28 cellular contexts compared by ENCODE assay signal in genomic region chr2:134570676-134571075, GRCh38.
DNase-seq lines count a peak whose midpoint lies in the region; ATAC-seq lines count a peak whose summit lies in the region.
"Had no signal": no experiment of that assay in that cellular context is flagged by ENCODE, and none has a peak within 500 bp of the region (broad histone marks: within the 10 kb centered on the region; RNA-seq: fewer than 3 reads in every experiment).

No MANE protein-coding gene starts in this region.

- no peak overlapping the region for H3K4me3 Mint-ChIP-seq in naive thymus-derived CD8-positive, alpha-beta T cell
- H3K4me3 Mint-ChIP-seq: activated CD8-positive, alpha-beta T cell treated with anti-CD3 and anti-CD28 coated beads for 36 hours; activated naive CD4-positive, alpha-beta T cell treated with anti-CD3 and anti-CD28 coated beads for 36 hours; activated T-helper 1 cell treated with anti-CD3 and anti-CD28 coated beads, Interleukin-12 subunit alpha, Interleukin-12 subunit beta, Interleukin-2, Interleukin-4 antibody, amounts not matched to agents 30 ng/mL and 10 ng/mL and 1 ng/mL, durations not matched to agents 14 hours and 24 hours and 36 hours; CD4-positive, alpha-beta memory T cell; endodermal cell; T-helper 17 cell had no signal

- ATAC-seq in GM18867 (IDR thresholded peaks at IDR 0.05; ENCODE audit: unreplicated experiment) (peak; percentile 53), HG02885 (IDR thresholded peaks at IDR 0.05; ENCODE audit: poor library complexity, unreplicated experiment) (peak; percentile 89)
- no peak for ATAC-seq in naive thymus-derived CD8-positive, alpha-beta T cell
- ATAC-seq: activated CD8-positive, alpha-beta T cell treated with anti-CD3 and anti-CD28 coated beads for 36 hours; left ventricle myocardium superior; right lobe of liver; SK-N-SH treated with all-trans-retinoic acid at 6 μM for 48 hours; T-helper 17 cell had no signal

- H3K36me3 Mint-ChIP-seq in naive thymus-derived CD8-positive, alpha-beta T cell = no peaks in the 10 kb centered on the region
- H3K36me3 Mint-ChIP-seq: CD4-positive, alpha-beta memory T cell had no signal

- no peaks in the 10 kb centered on the region for H3K4me1 Mint-ChIP-seq in naive thymus-derived CD8-positive, alpha-beta T cell
- H3K4me1 Mint-ChIP-seq: CD4-positive, alpha-beta memory T cell; endodermal cell had no signal

- H3K27me3 Mint-ChIP-seq in naive thymus-derived CD8-positive, alpha-beta T cell = peaks cover 2 to 14% (median 3%) of the 10 kb centered on the region in 5 donors

- POLR2A ChIA-PET in naive thymus-derived CD8-positive, alpha-beta T cell (lab: Charles Lee) = no interaction called here

- H3K27ac Mint-ChIP-seq in naive thymus-derived CD8-positive, alpha-beta T cell = no peak overlapping the region
- H3K27ac Mint-ChIP-seq: activated CD8-positive, alpha-beta T cell treated with anti-CD3 and anti-CD28 coated beads for 36 hours; activated naive CD4-positive, alpha-beta T cell treated with anti-CD3 and anti-CD28 coated beads for 36 hours; activated T-helper 1 cell treated with anti-CD3 and anti-CD28 coated beads, Interleukin-12 subunit alpha, Interleukin-12 subunit beta, Interleukin-2, Interleukin-4 antibody, amounts not matched to agents 30 ng/mL and 10 ng/mL and 1 ng/mL, durations not matched to agents 14 hours and 24 hours and 36 hours; endodermal cell; T-helper 17 cell had no signal

- peak; percentile 44 to 70 for DNase-seq in NOMO-1 (lab: John Stamatoyannopoulos, UW; ENCODE audit: unreplicated experiment in 2 of 2)
- DNase-seq in left kidney (ENCODE audit: low read depth, low spot score) = peak; percentile 37
- no peak for DNase-seq in NCI-H2081 (lab: John Stamatoyannopoulos, UW)
- no peak for DNase-seq in naive thymus-derived CD8-positive, alpha-beta T cell
- no peak for DNase-seq in dermis blood vessel endothelial cell
- DNase-seq in activated CD4-positive, alpha-beta T cell treated with anti-CD3 and anti-CD28 coated beads, Interleukin-2, amount 50 U/mL, for 1 hour = no peak
- DNase-seq: activated CD8-positive, alpha-beta memory T cell treated with anti-CD3 and anti-CD28 coated beads, Interleukin-2, amount 50 U/mL, for 48 hours; activated CD8-positive, alpha-beta T cell treated with anti-CD3 and anti-CD28 coated beads for 36 hours; activated naive CD4-positive, alpha-beta T cell treated with anti-CD3 and anti-CD28 coated beads for 36 hours; AML-193; CD4-positive, alpha-beta memory T cell; central memory CD4-positive, alpha-beta T cell; DMS 273 treated with DMSO at 0.1 percent for 48 hours; endodermal cell; glutamatergic neuron; left ventricle myocardium superior; NCI-H146; NCI-H774; nucleus accumbens; PC-9; right lobe of liver; stimulated activated CD8-positive, alpha-beta memory T cell treated with anti-CD3 and anti-CD28 coated beads, Interleukin-4, amount 100 ng/mL, for 48 hours; T-helper 17 cell; tibial artery had no signal

- H3K9me3 Mint-ChIP-seq in naive thymus-derived CD8-positive, alpha-beta T cell = no peaks in the 10 kb centered on the region
- H3K9me3 Mint-ChIP-seq: activated CD8-positive, alpha-beta T cell treated with anti-CD3 and anti-CD28 coated beads for 36 hours; activated naive CD4-positive, alpha-beta T cell treated with anti-CD3 and anti-CD28 coated beads for 36 hours; activated T-helper 1 cell treated with anti-CD3 and anti-CD28 coated beads, Interleukin-12 subunit alpha, Interleukin-12 subunit beta, Interleukin-2, Interleukin-4 antibody, amounts not matched to agents 30 ng/mL and 10 ng/mL and 1 ng/mL, durations not matched to agents 14 hours and 24 hours and 36 hours; CD4-positive, alpha-beta memory T cell; endodermal cell had no signal

Comparison
In these comparisons a context has a peak if more than half of its experiments do, and no peak if none do; other contexts are left out.
1. ATAC-seq: peak in GM18867 (single experiment) and HG02885 (single experiment); none in naive thymus-derived CD8-positive, alpha-beta T cell (0 of 2).
2. DNase-seq: peak in NOMO-1 (2 of 2) and left kidney (single experiment); none in NCI-H2081 (0 of 2), naive thymus-derived CD8-positive, alpha-beta T cell (0 of 10), dermis blood vessel endothelial cell (single experiment) and activated CD4-positive, alpha-beta T cell treated with anti-CD3 and anti-CD28 coated beads, Interleukin-2, amount 50 U/mL, for 1 hour (single experiment).